ENCODE assay signal across 8 cellular contexts in the genomic region with DNA sequence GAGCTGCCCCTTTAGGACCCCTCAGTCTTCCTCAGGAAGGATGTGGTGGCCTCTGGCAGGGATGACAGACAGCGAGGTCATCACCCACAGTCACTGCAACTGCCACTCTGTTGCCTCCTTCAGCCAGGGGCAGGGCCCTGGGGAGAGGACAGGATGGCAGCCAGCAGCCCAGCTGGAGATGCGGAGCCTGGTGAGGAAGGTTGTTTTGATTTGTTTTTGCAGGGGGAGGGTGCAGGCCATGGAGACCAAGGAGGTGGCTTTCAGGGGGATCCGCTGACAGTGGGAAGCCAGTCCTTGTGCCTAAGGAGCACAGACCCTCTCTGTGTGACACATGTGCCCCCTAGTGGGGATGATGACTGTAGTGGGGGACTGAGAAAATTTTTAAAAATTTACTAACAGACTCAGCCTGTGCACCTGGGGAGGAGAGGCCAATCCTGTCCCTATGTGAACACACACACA. TPM values are rescaled to one million over a fixed set of nuclear protein-coding genes. Genes with fewer than 3 reads are reported as not detected.
DNase-seq lines count a peak whose midpoint lies in the region; ATAC-seq, FAIRE-seq and TF ChIP-seq lines count a peak whose summit lies in the region.

No MANE protein-coding gene starts in this region.

- H3K27me3 Mint-ChIP-seq in nephron (ENCODE audit: low read depth): peaks cover 11% of the 10 kb centered on the region

- peaks cover 30% of the 10 kb centered on the region for H3K4me1 ChIP-seq in fibroblast of lung (ENCODE audit: control insufficient read depth, extremely low read depth, insufficient read depth, low read length)

- peak overlapping the region; percentile 88 for H3K27ac ChIP-seq in fibroblast of lung (ENCODE audit: insufficient read depth, low read length)

- H3K4me1 Mint-ChIP-seq in nephron: peaks cover 32% of the 10 kb centered on the region

- H3K9me3 Mint-ChIP-seq in nephron: no peaks in the 10 kb centered on the region

- TF ChIP-seq CTCF in AG10803 (conservative IDR thresholded peaks at IDR 0.05; ENCODE audit: low read length) (peak; percentile 80), fibroblast of lung (conservative IDR thresholded peaks at IDR 0.05 in 1 of 2, IDR thresholded peaks at IDR 0.05 in 1 of 2; ENCODE audit: low read depth in 1 of 2, low read length in 2 of 2) (peak; percentile 72 to 77), nephron (IDR thresholded peaks at IDR 0.05; ENCODE audit: unreplicated experiment in 3 of 3) (peak; percentile 59 to 74 (median 67))

- H3K9me3 ChIP-seq in fibroblast of lung (ENCODE audit: control insufficient read depth, insufficient read depth, low read depth, low read length): no peaks in the 10 kb centered on the region

- peak; percentile 51 for FAIRE-seq in GM18507 (lab: Jason Lieb, UNC)

- H3K36me3 Mint-ChIP-seq in nephron (ENCODE audit: low read depth): no peaks in the 10 kb centered on the region

- peak overlapping the region in 1 of 3 experiments; percentile 42 for H3K27ac Mint-ChIP-seq in nephron

- no peak for ATAC-seq in GM19455 (IDR thresholded peaks at IDR 0.05; ENCODE audit: unreplicated experiment)
- ATAC-seq in GM18907 (IDR thresholded peaks at IDR 0.05; ENCODE audit: unreplicated experiment): no peak

- peak overlapping the region; percentile 21 for H3K4me2 ChIP-seq in fibroblast of lung (ENCODE audit: extremely low read depth, insufficient read depth, low read length)

- no peaks in the 10 kb centered on the region for H4K20me1 ChIP-seq in fibroblast of lung (ENCODE audit: control insufficient read depth, extremely low read depth, insufficient read depth, low read length)

- no peaks in the 10 kb centered on the region for H3K36me3 ChIP-seq in fibroblast of lung (ENCODE audit: control insufficient read depth, insufficient read depth, low read length)

- no peaks in the 10 kb centered on the region for H3K27me3 ChIP-seq in fibroblast of lung (ENCODE audit: control insufficient read depth, insufficient read depth, low read length)

- no peak overlapping the region for H2AFZ ChIP-seq in fibroblast of lung (ENCODE audit: low read length)

- no peak overlapping the region for H3K4me3 ChIP-seq in AG10803 (ENCODE audit: low read length)
- H3K4me3 ChIP-seq in fibroblast of lung (replicated peaks in 1 of 4; ENCODE audit: control extremely low read depth in 1 of 4, insufficient read depth in 1 of 4, low read depth in 3 of 4, low read length in 4 of 4): no peak overlapping the region

- H3K9ac ChIP-seq in fibroblast of lung (ENCODE audit: insufficient read depth, low read length): peak overlapping the region; percentile 52

- no peaks in the 10 kb centered on the region for H3K79me2 ChIP-seq in fibroblast of lung (ENCODE audit: control insufficient read depth, insufficient read depth, low read length)

- peak; percentile 72 for DNase-seq in AG10803 (ENCODE audit: low read depth)
- no peak for DNase-seq in GM18507 (ENCODE audit: extremely low spot score, insufficient read length, low read depth)
- peak; percentile 8 for DNase-seq in NCI-H748 treated with DMSO at 0.1 percent for 48 hours (lab: John Stamatoyannopoulos, UW)
- DNase-seq in activated T-cell treated with anti-CD3 and anti-CD28 coated beads for 4 hours: peak; percentile 51
- DNase-seq in fibroblast of lung (ENCODE audit: low read depth in 2 of 2): peak; percentile 59 to 88

- H3K4me3 Mint-ChIP-seq in nephron: no peak overlapping the region

RNA-seq across cellular contexts. Expression of a gene that starts 7.4 kb away (rescaled TPM):
- 4.1 and 4.3 TPM in 2 replicates for total RNA-seq in fibroblast of lung
- polyA plus RNA-seq in fibroblast of lung: 0.72 and 0.89 TPM in 2 replicates
- 1.1 and 2.0 TPM in 2 replicates for polyA plus RNA-seq in fibroblast of lung (2012)
- polyA minus RNA-seq in fibroblast of lung (ENCODE audit: low replicate concordance): not detected in 2 replicates

RNA-seq across cellular contexts. Expression of a gene that starts 9.7 kb away (rescaled TPM):
- total RNA-seq in fibroblast of lung: 12.4 and 19.5 TPM in 2 replicates
- polyA plus RNA-seq in fibroblast of lung: 9.1 and 10.0 TPM in 2 replicates
- polyA plus RNA-seq in fibroblast of lung (2012): 19.9 and 25.0 TPM in 2 replicates
- polyA minus RNA-seq in fibroblast of lung (ENCODE audit: low replicate concordance): 15.1 and 19.0 TPM in 2 replicates

RNA-seq across cellular contexts. Expression of a gene that starts 38.4 kb away (rescaled TPM):
- 0.83 and 1.0 TPM in 2 replicates for total RNA-seq in fibroblast of lung
- 0.42 and 1.3 TPM in 2 replicates for polyA plus RNA-seq in fibroblast of lung
- polyA plus RNA-seq in fibroblast of lung (2012): 0.40 and 1.5 TPM in 2 replicates
- polyA minus RNA-seq in fibroblast of lung (ENCODE audit: low replicate concordance): 3.4 TPM in 1 of 2 replicates, not detected in the other

RNA-seq across cellular contexts. Expression of a gene that starts 46.0 kb away (rescaled TPM):
- total RNA-seq in fibroblast of lung: 3.9 and 5.1 TPM in 2 replicates
- 0.94 and 1.7 TPM in 2 replicates for polyA plus RNA-seq in fibroblast of lung
- 2.8 TPM in 2 replicates for polyA plus RNA-seq in fibroblast of lung (2012)
- polyA minus RNA-seq in fibroblast of lung (ENCODE audit: low replicate concordance): 2.4 and 3.9 TPM in 2 replicates
